Comparison of ENCODE assay signal across 14 cellular contexts in genomic region chr17:2095536-2095910, GRCh38. TPM values are rescaled to one million over a fixed set of nuclear protein-coding genes. Genes with fewer than 3 reads are reported as not detected.
DNase-seq lines count a peak whose midpoint lies in the region; ATAC-seq, FAIRE-seq and TF ChIP-seq lines count a peak whose summit lies in the region.
"Had no signal": no experiment of that assay in that cellular context is flagged by ENCODE, and none has a peak within 500 bp of the region (broad histone marks: within the 10 kb centered on the region; RNA-seq: fewer than 3 reads in every experiment).

No MANE protein-coding gene starts in this region.

- H3K4me1 ChIP-seq in CD4-positive, alpha-beta memory T cell (ENCODE audit: insufficient read depth, low read length), result peaks cover 12% of the 10 kb centered on the region
- H3K4me1 ChIP-seq in GM12878 (ENCODE audit: control insufficient read depth, insufficient read depth, low read length) (peaks cover 24% of the 10 kb centered on the region), iPS-20b (ENCODE audit: insufficient read depth, low read length) (peaks cover 9% of the 10 kb centered on the region), gastrocnemius medialis (peaks cover 12 to 16% of the 10 kb centered on the region in 2 donors)

- peaks cover 7% of the 10 kb centered on the region for H3K79me2 ChIP-seq in GM12878 (ENCODE audit: control insufficient read depth, insufficient read depth, low read length)

- 96% methylated on average over 10 of the region's 10 CpGs for WGBS in GM12878 (ENCODE audit: insufficient coverage, insufficient replicate concordance, low lambda C conversion rate, missing lambda C conversion rate)

- TF ChIP-seq RAD21 in GM12878 (IDR thresholded peaks at IDR 0.05; ENCODE audit: insufficient read depth, low read depth, low read length), result no peak

- no peaks in the 10 kb centered on the region for H3K27me3 Mint-ChIP-seq in CD4-positive, alpha-beta memory T cell
- H3K27me3 Mint-ChIP-seq: activated naive CD8-positive, alpha-beta T cell treated with anti-CD3 and anti-CD28 coated beads, Interleukin-2, amount 50 U/mL, for 24 hours; stimulated activated naive CD8-positive, alpha-beta T cell treated with anti-CD3 and anti-CD28 coated beads, Interleukin-15, Interleukin-2, amounts not matched to agents 100 ng/mL and 50 ng/mL, for 24 hours had no signal

- H3K27ac ChIP-seq in CD4-positive, alpha-beta memory T cell (ENCODE audit: low read depth, low read length), result no peak overlapping the region
- H3K27ac ChIP-seq in GM12878 (ENCODE audit: control insufficient read depth, insufficient read depth) (no peak overlapping the region), iPS-20b (ENCODE audit: low read length) (no peak overlapping the region), gastrocnemius medialis (peak overlapping the region; percentile 38 to 54 (median 38))
- H3K27ac ChIP-seq: epithelial cell of prostate, KMS-11 had no signal

- no peak overlapping the region for H3K4me3 ChIP-seq in CD4-positive, alpha-beta memory T cell (ENCODE audit: low read length in 2 of 2)
- no peak overlapping the region for H3K4me3 ChIP-seq in GM12878
- no peak overlapping the region for H3K4me3 ChIP-seq in iPS-20b (ENCODE audit: low read length)
- no peak overlapping the region for H3K4me3 ChIP-seq in gastrocnemius medialis
- H3K4me3 ChIP-seq: pancreas had no signal

- BruUV-seq in GM12878 (replicated peaks; lab: Mats Ljungman, UMichigan), result no TSS peak

- H3K9ac ChIP-seq in GM12878 (ENCODE audit: control insufficient read depth, insufficient read depth, low read length) (no peak overlapping the region), iPS-20b (ENCODE audit: low read depth, low read length) (peak overlapping the region; percentile 52; the same call in 1 of the 2 replicates)
- H3K9ac ChIP-seq: KMS-11 had no signal

- DNase-seq in CD4-positive, alpha-beta memory T cell, result no peak
- DNase-seq in GM12878 (ENCODE audit: low read depth, low spot score), result no peak
- DNase-seq in gastrocnemius medialis, result no peak
- DNase-seq in stimulated activated CD4-positive, alpha-beta T cell treated with anti-CD3 and anti-CD28 coated beads, Interleukin-4, amount 100 ng/mL, for 1 hour, result no peak
- DNase-seq in hippocampal formation (lab: John Stamatoyannopoulos, UW), result no peak
- DNase-seq in activated T-cell treated with anti-CD3 and anti-CD28 coated beads for 4 hours, result no peak
- no peak for DNase-seq in GM19238 (ENCODE audit: insufficient read length, low spot score)
- DNase-seq: activated CD4-positive, alpha-beta T cell treated with anti-CD3 and anti-CD28 coated beads, Interleukin-2, amount 50 U/mL, for 48 hours; activated naive CD8-positive, alpha-beta T cell treated with anti-CD3 and anti-CD28 coated beads, Interleukin-2, amount 50 U/mL, for 24 hours had no signal

- ATAC-seq in GM12878, result no peak
- no peak for ATAC-seq in gastrocnemius medialis
- ATAC-seq: activated naive CD8-positive, alpha-beta T cell treated with anti-CD3 and anti-CD28 coated beads, Interleukin-2, amount 50 U/mL, for 24 hours had no signal

- H3K4me1 Mint-ChIP-seq in CD4-positive, alpha-beta memory T cell, result peaks cover 8 to 20% (median 16%) of the 10 kb centered on the region in 4 donors

- no peak for TF ChIP-seq POLR2A in GM12878 (IDR thresholded peaks at IDR 0.05; ENCODE audit: low read depth, low read length)
- TF ChIP-seq POLR2A in gastrocnemius medialis (IDR thresholded peaks at IDR 0.05), result no peak

- no peaks in the 10 kb centered on the region for H3K27me3 ChIP-seq in CD4-positive, alpha-beta memory T cell (ENCODE audit: insufficient read depth, low read length)
- H3K27me3 ChIP-seq in GM12878 (replicated peaks in 1 of 2; ENCODE audit: control insufficient read depth in 2 of 2, insufficient read depth in 2 of 2, low read length in 1 of 2) (no peaks in the 10 kb centered on the region), iPS-20b (ENCODE audit: insufficient read depth, low read length) (no peaks in the 10 kb centered on the region), gastrocnemius medialis (no peaks in the 10 kb centered on the region)
- H3K27me3 ChIP-seq: pancreas had no signal

- no peaks in the 10 kb centered on the region for H4K20me1 ChIP-seq in GM12878 (ENCODE audit: control insufficient read depth, insufficient read depth)

- intact Hi-C loops in CD4-positive, alpha-beta memory T cell (cut with micrococcal nuclease), result no loop called here
- intact Hi-C loops in GM12878 (cut with micrococcal nuclease; ENCODE audit: unreplicated experiment), result no loop called here
- intact Hi-C loops in gastrocnemius medialis (cut with DNase I; ENCODE audit: low total_unique reads), result no loop called here

- H3K27ac Mint-ChIP-seq in CD4-positive, alpha-beta memory T cell, result peak overlapping the region in 4 of 7 donors; percentile 31 to 78 (median 68)
- H3K27ac Mint-ChIP-seq: activated naive CD8-positive, alpha-beta T cell treated with anti-CD3 and anti-CD28 coated beads, Interleukin-2, amount 50 U/mL, for 24 hours; stimulated activated naive CD8-positive, alpha-beta T cell treated with anti-CD3 and anti-CD28 coated beads, Interleukin-15, Interleukin-2, amounts not matched to agents 100 ng/mL and 50 ng/mL, for 24 hours had no signal

- H3K9me3 Mint-ChIP-seq in CD4-positive, alpha-beta memory T cell, result no peaks in the 10 kb centered on the region
- H3K9me3 Mint-ChIP-seq: activated naive CD8-positive, alpha-beta T cell treated with anti-CD3 and anti-CD28 coated beads, Interleukin-2, amount 50 U/mL, for 24 hours; stimulated activated naive CD8-positive, alpha-beta T cell treated with anti-CD3 and anti-CD28 coated beads, Interleukin-15, Interleukin-2, amounts not matched to agents 100 ng/mL and 50 ng/mL, for 24 hours had no signal

- in situ Hi-C loops in GM12878 (cut with MboI), result no loop called here
- in situ Hi-C loops in gastrocnemius medialis (cut with MboI; ENCODE audit: low sequenced_read_pairs in 4 of 4), result no loop called here

- SMC1A ChIA-PET in GM12878 (lab: Charles Lee; ENCODE audit: uncharacterized antibody, unreplicated experiment), result interaction anchor here (0.6 to 4.3 kb wide), 10 partner anchors 31 to 157 kb away, joined by 3 to 39 read pairs (median 4); no protein-coding TSS in a partner anchor

- no peak overlapping the region for H3K4me3 Mint-ChIP-seq in CD4-positive, alpha-beta memory T cell
- H3K4me3 Mint-ChIP-seq: activated naive CD8-positive, alpha-beta T cell treated with anti-CD3 and anti-CD28 coated beads, Interleukin-2, amount 50 U/mL, for 24 hours; stimulated activated naive CD8-positive, alpha-beta T cell treated with anti-CD3 and anti-CD28 coated beads, Interleukin-15, Interleukin-2, amounts not matched to agents 100 ng/mL and 50 ng/mL, for 24 hours had no signal

- no peak for FAIRE-seq in GM12878 (lab: Jason Lieb, UNC)
- FAIRE-seq: pancreas had no signal

- POLR2A ChIA-PET in CD4-positive, alpha-beta memory T cell (lab: Charles Lee; ENCODE audit: partially characterized antibody), result no interaction called here
- POLR2A ChIA-PET in GM12878 (lab: Charles Lee), result interaction anchor here (1.0 to 2.0 kb wide), 5 partner anchors 9 to 148 kb away, joined by 3 to 7 read pairs (median 4); no protein-coding TSS in a partner anchor

- CTCF ChIA-PET in CD4-positive, alpha-beta memory T cell (lab: Charles Lee; ENCODE audit: partially characterized antibody), result interaction anchor here (1.0 kb wide), 1 partner anchor 149 kb away, joined by 4 read pairs; no protein-coding TSS in a partner anchor
- CTCF ChIA-PET in GM12878 (lab: Yijun Ruan, JAX), result interaction anchor here (0.6 to 11.4 kb wide), 11 partner anchors 27 to 187 kb away, joined by 3 to 126 read pairs (median 8); partner anchors contain the start of gene HIC1

- no peaks in the 10 kb centered on the region for H3K36me3 ChIP-seq in CD4-positive, alpha-beta memory T cell (ENCODE audit: insufficient read depth, low read length)
- peaks cover 2% of the 10 kb centered on the region in 2 experiments; a peak in 1 of 4 replicates for H3K36me3 ChIP-seq in GM12878 (ENCODE audit: control insufficient read depth in 2 of 2, insufficient read depth in 2 of 2, low read length in 1 of 2)
- H3K36me3 ChIP-seq in iPS-20b (ENCODE audit: insufficient read depth, low read depth, low read length), result no peaks in the 10 kb centered on the region
- no peaks in the 10 kb centered on the region for H3K36me3 ChIP-seq in gastrocnemius medialis
- H3K36me3 ChIP-seq: pancreas had no signal

- no peak overlapping the region for H2AFZ ChIP-seq in GM12878 (ENCODE audit: control insufficient read depth, low read depth, low read length)

- TF ChIP-seq CTCF in GM12878 (IDR thresholded peaks at IDR 0.05 in 2 of 3, conservative IDR thresholded peaks at IDR 0.05 in 1 of 3; ENCODE audit: control insufficient read depth in 2 of 3, extremely low read depth in 1 of 3, insufficient read depth in 1 of 3, low read depth in 3 of 3, low read length in 3 of 3), result no peak
- TF ChIP-seq CTCF in gastrocnemius medialis (IDR thresholded peaks at IDR 0.05 in 4 of 5, conservative IDR thresholded peaks at IDR 0.05 in 1 of 5), result no peak

- TF ChIP-seq EP300 in GM12878 (IDR thresholded peaks at IDR 0.05; ENCODE audit: borderline replicate concordance in 1 of 2, control insufficient read depth in 1 of 2, low read depth in 2 of 2, low read length in 2 of 2), result no peak

- RAD21 ChIA-PET in GM12878 (lab: Charles Lee; ENCODE audit: unreplicated experiment), result interaction anchor here (0.9 to 4.7 kb wide), 10 partner anchors 11 to 165 kb away, joined by 3 to 41 read pairs (median 6); partner anchors contain the start of gene HIC1

- H3K36me3 Mint-ChIP-seq in CD4-positive, alpha-beta memory T cell, result peaks cover 0 to 7% of the 10 kb centered on the region in 2 donors

- H3K9me3 ChIP-seq in CD4-positive, alpha-beta memory T cell (ENCODE audit: control insufficient read depth in 1 of 2, low read length in 2 of 2), result no peaks in the 10 kb centered on the region
- H3K9me3 ChIP-seq in GM12878 (replicated peaks; ENCODE audit: control insufficient read depth, insufficient read depth, low read length) (no peaks in the 10 kb centered on the region), iPS-20b (ENCODE audit: insufficient read depth, low read depth, low read length) (no peaks in the 10 kb centered on the region), gastrocnemius medialis (no peaks in the 10 kb centered on the region)
- H3K9me3 ChIP-seq: pancreas had no signal

- 0 out of 2 replicates have a peak overlapping the region, but pooled peaks have one; percentile 5 for H3K4me2 ChIP-seq in GM12878 (ENCODE audit: control insufficient read depth, insufficient read depth)
- H3K4me2 ChIP-seq: KMS-11 had no signal

RNA-seq across cellular contexts. Expression of gene HIC1, which starts 40.6 kb away (rescaled TPM):
- 1 to 10 TPM; 4.9 to 5.2 TPM for total RNA-seq in CD4-positive, alpha-beta memory T cell
- 1 to 10 TPM in 1 of 2 donors, under 1 TPM in 1; 0.39 to 1.6 TPM for polyA plus RNA-seq in CD4-positive, alpha-beta memory T cell
- 220 and 277 TPM in 2 replicates for total RNA-seq in GM12878 (2013; cell fraction: nucleolus; rRNA removed)
- 30.8 and 40.8 TPM in 2 replicates for total RNA-seq in GM12878 (2014; rRNA removed)
- total RNA-seq in GM12878 (2014; rRNA removed; fragmentation: Illumina TruSeq; extraction: Trizol), result 4.6 and 4.9 TPM in 2 replicates
- 55.4 and 61.1 TPM in 2 replicates for total RNA-seq in GM12878 (2021)
- polyA plus RNA-seq in GM12878 (2011; ENCODE audit: low read depth), result 8.2 TPM
- 4.2 and 10.5 TPM in 2 replicates for polyA plus RNA-seq in GM12878 (2011; rRNA removed)
- 16.0 and 34.6 TPM in 2 replicates for polyA plus RNA-seq in GM12878 (2011; cell fraction: cytosol; rRNA removed)
- 88.9 and 92.7 TPM in 2 replicates for polyA plus RNA-seq in GM12878 (2011; cell fraction: nucleus; rRNA removed)
- 38.9 and 49.7 TPM in 2 replicates for polyA plus RNA-seq in GM12878 (2012)
- polyA plus RNA-seq in GM12878 (2014; fragmentation: Illumina TruSeq; extraction: Trizol), result 0.81 and 1.8 TPM in 2 replicates
- polyA plus RNA-seq in GM12878 (2014; fragmentation: Nextera tagmentation; extraction: Ambion mirVana), result under 1 TPM; 0.11 to 0.57 TPM
- polyA plus RNA-seq in GM12878 (2014; rRNA removed), result 26.5 and 40.9 TPM in 2 replicates
- polyA plus RNA-seq in GM12878 (2016; fragmentation: Nextera tagmentation; extraction: Ambion mirVana), result 1 to 10 TPM; 2.0 to 4.9 TPM
- 9.8 and 22.7 TPM in 2 replicates for polyA minus RNA-seq in GM12878 (2011; rRNA and poly(A)+ RNA removed)
- polyA minus RNA-seq in GM12878 (2011; cell fraction: cytosol; rRNA and poly(A)+ RNA removed), result 23.8 and 29.3 TPM in 2 replicates
- polyA minus RNA-seq in GM12878 (2011; cell fraction: nucleus; rRNA and poly(A)+ RNA removed), result 47.3 and 88.0 TPM in 2 replicates
- total RNA-seq in gastrocnemius medialis, result 1 to 10 TPM; 4.6 to 9.6 (median 6.9) TPM

RNA-seq across cellular contexts. Expression of gene OVCA2, which starts 53.7 kb away (rescaled TPM):
- 10 to 100 TPM; 27.9 to 36.7 TPM for total RNA-seq in CD4-positive, alpha-beta memory T cell
- 10 to 100 TPM; 49.6 to 90.3 TPM for polyA plus RNA-seq in CD4-positive, alpha-beta memory T cell
- 4.1 and 4.5 TPM in 2 replicates for total RNA-seq in GM12878 (2013; cell fraction: nucleolus; rRNA removed)
- 57.5 and 58.6 TPM in 2 replicates for total RNA-seq in GM12878 (2014; rRNA removed)
- 25.5 and 29.1 TPM in 2 replicates for total RNA-seq in GM12878 (2014; rRNA removed; fragmentation: Illumina TruSeq; extraction: Trizol)
- 39.7 and 46.9 TPM in 2 replicates for total RNA-seq in GM12878 (2021)
- polyA plus RNA-seq in GM12878 (2011; ENCODE audit: low read depth), result 15.9 TPM
- polyA plus RNA-seq in GM12878 (2011; rRNA removed), result 21.8 and 34.6 TPM in 2 replicates
- polyA plus RNA-seq in GM12878 (2011; cell fraction: cytosol; rRNA removed), result 57.5 and 70.9 TPM in 2 replicates
- 27.2 and 42.6 TPM in 2 replicates for polyA plus RNA-seq in GM12878 (2011; cell fraction: nucleus; rRNA removed)
- polyA plus RNA-seq in GM12878 (2012), result 26.0 and 30.9 TPM in 2 replicates
- 24.8 and 32.5 TPM in 2 replicates for polyA plus RNA-seq in GM12878 (2014; fragmentation: Illumina TruSeq; extraction: Trizol)
- polyA plus RNA-seq in GM12878 (2014; fragmentation: Nextera tagmentation; extraction: Ambion mirVana), result 10 to 100 TPM in 1 of 2 experiments, 1 to 10 TPM in 1; 6.1 to 14.2 TPM
- 49.5 and 59.8 TPM in 2 replicates for polyA plus RNA-seq in GM12878 (2014; rRNA removed)
- polyA plus RNA-seq in GM12878 (2016; fragmentation: Nextera tagmentation; extraction: Ambion mirVana), result 10 to 100 TPM; 73.6 to 75.3 TPM
- polyA minus RNA-seq in GM12878 (2011; rRNA and poly(A)+ RNA removed), result 18.9 and 41.3 TPM in 2 replicates
- polyA minus RNA-seq in GM12878 (2011; cell fraction: cytosol; rRNA and poly(A)+ RNA removed), result 9.4 and 10.5 TPM in 2 replicates
- polyA minus RNA-seq in GM12878 (2011; cell fraction: nucleus; rRNA and poly(A)+ RNA removed), result 2.3 and 5.2 TPM in 2 replicates
- total RNA-seq in gastrocnemius medialis, result 10 to 100 TPM; 12.6 to 50.2 (median 34.4) TPM

Comparison
In these comparisons a context has a peak if more than half of its experiments do, and no peak if none do; other contexts are left out.
1. H3K27ac ChIP-seq: peak in gastrocnemius medialis (4 of 4); none in CD4-positive, alpha-beta memory T cell (single experiment), GM12878 (single experiment) and iPS-20b (single experiment).